1 cellular context compared by ENCODE assay signal in genomic region chr13:77033717-77034302, GRCh38.
TF ChIP-seq lines count a peak whose summit lies in the region.

No MANE protein-coding gene starts in this region.

TF ChIP-seq in GM23338, 12 proteins besides CTCF, POLR2A, EP300 and RAD21 (continued from another document):
- no peak for TF ChIP-seq REST (IDR thresholded peaks at IDR 0.05; ENCODE audit: unreplicated experiment)
- no peak for TF ChIP-seq NANOG (IDR thresholded peaks at IDR 0.05; ENCODE audit: borderline replicate concordance)
- TF ChIP-seq JUNB (IDR thresholded peaks at IDR 0.05; ENCODE audit: unreplicated experiment) = no peak
